Comparison of ENCODE assay signal across 24 cellular contexts in genomic region chr21:36695283-36695634, GRCh38. TPM values are rescaled to one million over a fixed set of nuclear protein-coding genes. Genes with fewer than 3 reads are reported as not detected.
DNase-seq lines count a peak whose midpoint lies in the region; ATAC-seq and TF ChIP-seq lines count a peak whose summit lies in the region.
"Had no signal": no experiment of that assay in that cellular context is flagged by ENCODE, and none has a peak within 500 bp of the region (broad histone marks: within the 10 kb centered on the region; RNA-seq: fewer than 3 reads in every experiment).

No MANE protein-coding gene starts in this region.

- BruUV-seq in IMR-90 (replicated peaks; lab: Mats Ljungman, UMichigan): no TSS peak

- no peak for TF ChIP-seq RAD21 in IMR-90 (IDR thresholded peaks at IDR 0.05; ENCODE audit: low read length)

- no peak overlapping the region for H3K9ac ChIP-seq in IMR-90 (ENCODE audit: low read depth, low read length)
- H3K9ac ChIP-seq: BLaER1 had no signal

- no peak overlapping the region for H3K56ac ChIP-seq in IMR-90 (ENCODE audit: extremely low read depth, insufficient read depth, low read length)

- dilution Hi-C loops in IMR-90 (cut with HindIII; ENCODE audit: low sequenced_read_pairs, unreplicated experiment): no loop called here

- CTCF ChIA-PET in IMR-90 (lab: Yijun Ruan, JAX) (no interaction called here), RWPE1 (lab: Yijun Ruan, JAX) (interaction anchor here (0.6 kb wide), 1 partner anchor 322 kb away, joined by 3 read pairs; no protein-coding TSS in a partner anchor)

- POLR2A ChIA-PET in IMR-90 (lab: Charles Lee; ENCODE audit: unreplicated experiment): no interaction called here
- POLR2A ChIA-PET in RWPE1 (lab: Yijun Ruan, JAX; ENCODE audit: low non-redundant PET): no interaction called here

- H3K9me3 ChIP-seq in IMR-90 (ENCODE audit: control insufficient read depth, insufficient read depth, low read length) (peaks cover 16% of the 10 kb centered on the region), esophagus squamous epithelium (no peaks in the 10 kb centered on the region), osteoblast (ENCODE audit: low read depth, low read length) (no peaks in the 10 kb centered on the region)
- H3K9me3 ChIP-seq: Caco-2, Peyer's patch had no signal

- H3K79me1 ChIP-seq in IMR-90 (ENCODE audit: low read depth in 1 of 2, low read length in 2 of 2): no peaks in the 10 kb centered on the region

- no peak overlapping the region for H3K18ac ChIP-seq in IMR-90 (ENCODE audit: low read depth, low read length)

- TF ChIP-seq POLR2A in IMR-90 (IDR thresholded peaks at IDR 0.05; ENCODE audit: low read depth, low read length) (no peak), esophagus squamous epithelium (IDR thresholded peaks at IDR 0.05) (no peak)

- no peak overlapping the region for H2AK5ac ChIP-seq in IMR-90 (ENCODE audit: low read depth, low read length)

- H3K4me2 ChIP-seq in IMR-90 (ENCODE audit: low read depth, low read length): no peak overlapping the region
- H3K4me2 ChIP-seq in osteoblast (ENCODE audit: insufficient read depth, low read length): no peak overlapping the region
- H3K4me2 ChIP-seq: BLaER1 had no signal

- no peak for ATAC-seq in IMR-90 (ENCODE audit: low read depth)
- no peak for ATAC-seq in GM18520 (IDR thresholded peaks at IDR 0.05; ENCODE audit: unreplicated experiment)
- no peak for ATAC-seq in GM21825 (IDR thresholded peaks at IDR 0.05; ENCODE audit: unreplicated experiment)
- ATAC-seq: GM12878, HCT116, Right ventricle myocardium inferior had no signal

- H3K79me2 ChIP-seq in osteoblast (ENCODE audit: insufficient read depth, low read length): peaks cover under 1% of the 10 kb centered on the region

- H2AK9ac ChIP-seq in IMR-90 (replicated peaks; ENCODE audit: low read depth, low read length, poor library complexity): no peak overlapping the region

- H3K27ac ChIP-seq in IMR-90 (ENCODE audit: insufficient read depth, low read length) (no peak overlapping the region), RWPE1 (peak overlapping the region; percentile 94), esophagus squamous epithelium (peak overlapping the region; percentile 88 to 97 (median 96)), osteoblast (ENCODE audit: low read depth, low read length) (no peak overlapping the region)
- H3K27ac ChIP-seq: BLaER1, Peyer's patch, SJSA1 had no signal

- no peaks in the 10 kb centered on the region; the same call in 1 of the 2 replicates for H3K9me1 ChIP-seq in IMR-90 (ENCODE audit: insufficient read depth, low read length)

- H2AFZ ChIP-seq in IMR-90 (replicated peaks; ENCODE audit: low read length, poor library complexity): no peak overlapping the region
- H2AFZ ChIP-seq in osteoblast (ENCODE audit: low read length): no peak overlapping the region

- no peak overlapping the region for H2BK15ac ChIP-seq in IMR-90 (ENCODE audit: low read depth, low read length)

- no peak overlapping the region for H3K4ac ChIP-seq in IMR-90 (ENCODE audit: low read depth, low read length)

- H3K4me1 ChIP-seq in IMR-90 (ENCODE audit: control insufficient read depth, insufficient read depth, low read length) (no peaks in the 10 kb centered on the region), esophagus squamous epithelium (peaks cover 17 to 100% (median 28%) of the 10 kb centered on the region in 3 donors), osteoblast (ENCODE audit: insufficient read depth, low read length) (no peaks in the 10 kb centered on the region)
- H3K4me1 ChIP-seq: Caco-2 had no signal

- H3K36me3 ChIP-seq in IMR-90 (ENCODE audit: control insufficient read depth, insufficient read depth, low read length) (no peaks in the 10 kb centered on the region), esophagus squamous epithelium (no peaks in the 10 kb centered on the region), osteoblast (ENCODE audit: insufficient read depth, low read length) (no peaks in the 10 kb centered on the region)
- H3K36me3 ChIP-seq: BLaER1, Peyer's patch, SJSA1 had no signal

- no peak for DNase-seq in IMR-90
- no peak for DNase-seq in RWPE1 (ENCODE audit: low spot score)
- DNase-seq in esophagus squamous epithelium (lab: John Stamatoyannopoulos, UW): no peak
- DNase-seq in osteoblast (ENCODE audit: insufficient read length, low spot score, missing footprints): peak; percentile 75
- no peak for DNase-seq in KG1 (lab: John Stamatoyannopoulos, UW)
- DNase-seq: Caco-2; CD4-positive, alpha-beta T cell; DMS 273 treated with DMSO at 0.1 percent for 48 hours; DMS79 treated with DMSO at 0.1 percent for 48 hours; GOT3; NCI-H1105; NCI-H146; NCI-H2029; NCI-H226; NCI-H510A treated with DMSO at 0.1 percent for 48 hours; Peyer's patch had no signal

- peaks cover 11% of the 10 kb centered on the region for H4K20me1 ChIP-seq in IMR-90 (ENCODE audit: insufficient read depth, low read length)
- H4K20me1 ChIP-seq in osteoblast (ENCODE audit: insufficient read depth, low read length): no peaks in the 10 kb centered on the region

- H2BK5ac ChIP-seq in IMR-90 (ENCODE audit: low read depth, low read length, poor library complexity, severe bottlenecking): no peak overlapping the region

- no peak overlapping the region for H4K91ac ChIP-seq in IMR-90 (ENCODE audit: insufficient read depth, low read depth, low read length)

- H3K14ac ChIP-seq in IMR-90 (replicated peaks; ENCODE audit: low read depth, low read length): no peak overlapping the region

- no peak overlapping the region for H4K5ac ChIP-seq in IMR-90 (ENCODE audit: low read depth, low read length)

- WGBS in IMR-90 (ENCODE audit: extremely low coverage in 2 of 2, insufficient read length in 1 of 2), 2 experiments: no CpG with 5 or more reads among the region's 5 CpGs
- WGBS in esophagus squamous epithelium, 2 donors: 4 to 15% methylated on average over 5 of the region's 5 CpGs

- H2BK20ac ChIP-seq in IMR-90 (ENCODE audit: low read depth, low read length): no peak overlapping the region

- in situ Hi-C loops in IMR-90 (cut with MboI; ENCODE audit: low sequenced_read_pairs): no loop called here

- H3K23ac ChIP-seq in IMR-90 (ENCODE audit: low read depth, low read length): no peak overlapping the region

- no peak overlapping the region for H3K4me3 ChIP-seq in IMR-90 (ENCODE audit: insufficient read depth, low read depth, low read length)
- peak overlapping the region in 3 of 4 donors; percentile 73 to 78 (median 76) for H3K4me3 ChIP-seq in esophagus squamous epithelium
- no peak overlapping the region for H3K4me3 ChIP-seq in osteoblast (ENCODE audit: insufficient read depth, low read length)
- H3K4me3 ChIP-seq: BLaER1, GM12878, Peyer's patch, SJSA1 had no signal

- no peak for TF ChIP-seq CTCF in IMR-90 (conservative IDR thresholded peaks at IDR 0.05; ENCODE audit: low read depth, low read length)
- no peak for TF ChIP-seq CTCF in RWPE1 (conservative IDR thresholded peaks at IDR 0.05; ENCODE audit: low read depth)
- no peak for TF ChIP-seq CTCF in esophagus squamous epithelium (IDR thresholded peaks at IDR 0.05)
- TF ChIP-seq CTCF in osteoblast (IDR thresholded peaks at IDR 0.05; ENCODE audit: extremely low read depth, low read depth, low read length): no peak

- H3K27me3 ChIP-seq in IMR-90 (ENCODE audit: control insufficient read depth, insufficient read depth, low read length) (peaks cover 94% of the 10 kb centered on the region), esophagus squamous epithelium (peaks cover 0 to 100% (median 27%) of the 10 kb centered on the region in 4 donors), osteoblast (ENCODE audit: insufficient read depth, low read length) (peaks cover 54% of the 10 kb centered on the region)

- intact Hi-C loops in IMR-90 (cut with micrococcal nuclease): no loop called here
- intact Hi-C loops in esophagus squamous epithelium (cut with DNase I): no loop called here

- 0 out of 2 replicates have a peak overlapping the region, but pooled peaks have one; percentile 2 for H2BK120ac ChIP-seq in IMR-90 (ENCODE audit: low read depth, low read length)

- no peak overlapping the region for H4K8ac ChIP-seq in IMR-90 (ENCODE audit: low read depth in 2 of 2, low read length in 2 of 2)

TF ChIP-seq in IMR-90, 13 proteins besides CTCF, POLR2A, EP300 and RAD21:
- TF ChIP-seq FOS (IDR thresholded peaks at IDR 0.05; ENCODE audit: low read depth, low read length): no peak

RNA-seq across cellular contexts. Expression of gene SIM2, which starts 3.7 kb away (rescaled TPM):
- total RNA-seq in IMR-90 (2012; rRNA removed) (1.9 and 2.2 TPM in 2 replicates), esophagus squamous epithelium (10 to 100 TPM; 20.3 to 49.4 (median 29.9) TPM), osteoblast (2.7 and 3.6 TPM in 2 replicates)
- polyA plus RNA-seq in IMR-90 (2012; rRNA removed): 7.5 and 7.9 TPM in 2 replicates
- polyA plus RNA-seq in IMR-90 (2012; cell fraction: cytosol; rRNA removed): 7.5 and 8.7 TPM in 2 replicates
- polyA plus RNA-seq in IMR-90 (2012; cell fraction: nucleus; rRNA removed; ENCODE audit: low replicate concordance): 22.1 and 26.1 TPM in 2 replicates
- total RNA-seq: CD4-positive, alpha-beta T cell; OCI-LY7; Peyer's patch; Right ventricle myocardium inferior had no signal

Comparison
In these comparisons a context has a peak if more than half of its experiments do, and no peak if none do; other contexts are left out.
1. H3K27ac ChIP-seq: peak in RWPE1 (single experiment) and esophagus squamous epithelium (4 of 4); none in IMR-90 (single experiment) and osteoblast (single experiment).
2. H3K4me3 ChIP-seq: peak in esophagus squamous epithelium (3 of 4); none in IMR-90 (single experiment) and osteoblast (single experiment).